ENCODE assay signal across 1 cellular context in genomic region chr1:951364-951763, GRCh38.
TF ChIP-seq lines count a peak whose summit lies in the region.

No MANE protein-coding gene starts in this region.

TF ChIP-seq in SK-N-SH treated with all-trans-retinoic acid at 6 μM for 48 hours, 23 proteins besides CTCF, POLR2A, EP300 and RAD21 (continued from another document):
- TF ChIP-seq ISL1 (CRISPR knock-in tag; IDR thresholded peaks at IDR 0.05) (no peak), SNAI2 (CRISPR knock-in tag; IDR thresholded peaks at IDR 0.05) (no peak), PPARA (CRISPR knock-in tag; IDR thresholded peaks at IDR 0.05; ENCODE audit: borderline replicate concordance) (no peak), ARNTL (CRISPR knock-in tag; IDR thresholded peaks at IDR 0.05; ENCODE audit: borderline replicate concordance, low read depth) (no peak), ZC3H10 (CRISPR knock-in tag; IDR thresholded peaks at IDR 0.05) (no peak), BACH2 (CRISPR knock-in tag; IDR thresholded peaks at IDR 0.05; ENCODE audit: borderline replicate concordance) (no peak), ZFP30 (CRISPR knock-in tag; IDR thresholded peaks at IDR 0.05) (no peak), OSR1 (CRISPR knock-in tag; IDR thresholded peaks at IDR 0.05) (no peak), ZFP3 (CRISPR knock-in tag; IDR thresholded peaks at IDR 0.05) (no peak), POU6F1 (CRISPR knock-in tag; IDR thresholded peaks at IDR 0.05; ENCODE audit: borderline replicate concordance, low read depth) (no peak), ZNF70 (CRISPR knock-in tag; IDR thresholded peaks at IDR 0.05) (no peak), TCF4 (CRISPR knock-in tag; IDR thresholded peaks at IDR 0.05; ENCODE audit: borderline replicate concordance) (no peak)
